In genomic region chr6:30378290-30378937, GRCh38 we compare ENCODE assay signal across 11 cellular contexts. TPM values are rescaled to one million over a fixed set of nuclear protein-coding genes. Genes with fewer than 3 reads are reported as not detected.
DNase-seq lines count a peak whose midpoint lies in the region; ATAC-seq and TF ChIP-seq lines count a peak whose summit lies in the region.
"Had no signal": no experiment of that assay in that cellular context is flagged by ENCODE, and none has a peak within 500 bp of the region (broad histone marks: within the 10 kb centered on the region; RNA-seq: fewer than 3 reads in every experiment).

No MANE protein-coding gene starts in this region.

- DNase-seq in HT-29 (ENCODE audit: low spot score) (peak; percentile 59), RWPE1 (ENCODE audit: low spot score) (peak; percentile 59), fibroblast of peridontal ligament (ENCODE audit: extremely low read depth) (peak; percentile 8), renal cortical epithelial cell (ENCODE audit: low read depth) (peak; percentile 52), osteocyte (ENCODE audit: extremely low spot score, unreplicated experiment) (no peak), T-helper 1 cell (no peak)
- DNase-seq: activated T-cell treated with anti-CD3 and anti-CD28 coated beads, Interleukin-2, amount 50 U/mL, for 72 hours; aorta; NCI-H1105 treated with DMSO at 0.1 percent for 48 hours; thyroid gland had no signal

- no peaks in the 10 kb centered on the region for H3K9me3 Mint-ChIP-seq in osteocyte (ENCODE audit: unreplicated experiment)
- H3K9me3 Mint-ChIP-seq: activated T-cell treated with anti-CD3 and anti-CD28 coated beads, Interleukin-2, amount 50 U/mL, for 72 hours had no signal

- ATAC-seq in GM19351 (IDR thresholded peaks at IDR 0.05; ENCODE audit: unreplicated experiment) = no peak
- ATAC-seq: activated T-cell treated with anti-CD3 and anti-CD28 coated beads, Interleukin-2, amount 50 U/mL, for 72 hours had no signal

- no peaks in the 10 kb centered on the region for H3K4me1 Mint-ChIP-seq in osteocyte (ENCODE audit: unreplicated experiment)

- TF ChIP-seq CTCF in RWPE1 (conservative IDR thresholded peaks at IDR 0.05; ENCODE audit: low read depth) = no peak
- no peak for TF ChIP-seq CTCF in osteocyte (IDR thresholded peaks at IDR 0.05)

- no peak overlapping the region for H3K27ac Mint-ChIP-seq in osteocyte (ENCODE audit: unreplicated experiment)
- H3K27ac Mint-ChIP-seq: activated T-cell treated with anti-CD3 and anti-CD28 coated beads, Interleukin-2, amount 50 U/mL, for 72 hours had no signal

- no peak overlapping the region for H3K4me3 Mint-ChIP-seq in osteocyte (ENCODE audit: unreplicated experiment)
- H3K4me3 Mint-ChIP-seq: activated T-cell treated with anti-CD3 and anti-CD28 coated beads, Interleukin-2, amount 50 U/mL, for 72 hours had no signal

- POLR2A ChIA-PET in RWPE1 (lab: Yijun Ruan, JAX; ENCODE audit: low non-redundant PET) = no interaction called here

- no peak overlapping the region for H3K27ac ChIP-seq in RWPE1
- H3K27ac ChIP-seq: thyroid gland had no signal

- no peaks in the 10 kb centered on the region for H3K36me3 Mint-ChIP-seq in osteocyte (ENCODE audit: unreplicated experiment)

- H3K27me3 Mint-ChIP-seq in osteocyte (ENCODE audit: unreplicated experiment) = peaks cover 76% of the 10 kb centered on the region

- CTCF ChIA-PET in RWPE1 (lab: Yijun Ruan, JAX) = no interaction called here

RNA-seq across cellular contexts. Expression of gene RPP21, which starts 33.5 kb away (rescaled TPM):
- 111 and 121 TPM in 2 replicates for total RNA-seq in HT-29 (2014; rRNA removed; shearing (Covaris generic))
- total RNA-seq in renal cortical epithelial cell (15.8 and 34.7 TPM in 2 replicates), osteocyte (47.5 and 48.8 TPM in 2 replicates)

RNA-seq across cellular contexts. Expression of gene TRIM39, which starts 51.7 kb away (rescaled TPM):
- 13.6 and 15.0 TPM in 2 replicates for total RNA-seq in HT-29 (2014; rRNA removed; shearing (Covaris generic))
- total RNA-seq in renal cortical epithelial cell = 9.6 and 14.1 TPM in 2 replicates
- total RNA-seq in osteocyte = 11.6 and 14.8 TPM in 2 replicates

Comparison
In these comparisons a context has a peak if more than half of its experiments do, and no peak if none do; other contexts are left out.
1. DNase-seq: peak in HT-29 (single experiment), RWPE1 (single experiment), fibroblast of peridontal ligament (single experiment) and renal cortical epithelial cell (single experiment); none in osteocyte (single experiment) and T-helper 1 cell (0 of 5).